Comparison of ENCODE assay signal across 8 cellular contexts in genomic region chr1:202888507-202889360, GRCh38. TPM values are rescaled to one million over a fixed set of nuclear protein-coding genes. Genes with fewer than 3 reads are reported as not detected.
DNase-seq lines count a peak whose midpoint lies in the region; ATAC-seq and TF ChIP-seq lines count a peak whose summit lies in the region.

RABIF (minus strand) TSS chr1:202889149; CDS start chr1:202889098, 51 bp downstream.

- H3K36me3 ChIP-seq in GM06990 (ENCODE audit: control insufficient read depth, insufficient read depth, low read length) (peaks cover 4% of the 10 kb centered on the region; the same call in 1 of the 2 replicates), SK-N-SH (replicated peaks in 1 of 2; ENCODE audit: control insufficient read depth in 1 of 2, insufficient read depth in 2 of 2, low read length in 1 of 2) (peaks cover 20 to 38% of the 10 kb centered on the region in 2 experiments), thoracic aorta (peaks cover 15% of the 10 kb centered on the region)

- H3K4me3 ChIP-seq in GM06990 (replicated peaks; ENCODE audit: low read depth, low read length) (peak within 1 kb of the TSS; percentile 63), SK-N-SH (ENCODE audit: low read depth in 2 of 2, low read length in 1 of 2) (peak within 1 kb of the TSS; percentile 84 to 90), thoracic aorta (peak within 1 kb of the TSS; percentile 88)

- H3K27ac ChIP-seq in SK-N-SH (ENCODE audit: low read depth in 2 of 2, low read length in 1 of 2) (peak within 1 kb of the TSS; percentile 84 to 99), thoracic aorta (peak within 1 kb of the TSS; percentile 74 to 82)

- TF ChIP-seq CTCF in GM06990 (IDR thresholded peaks at IDR 0.05; ENCODE audit: insufficient read depth, low read length, poor library complexity, severe bottlenecking) (peak; percentile 23), SK-N-SH (IDR thresholded peaks at IDR 0.05) (no peak; the same call in 1 of the 2 replicates), omental fat pad (IDR thresholded peaks at IDR 0.05) (no peak), thoracic aorta (IDR thresholded peaks at IDR 0.05) (no peak)

- H3K9ac ChIP-seq in SK-N-SH, result peak within 1 kb of the TSS; percentile 68

- peak; percentile 97 for DNase-seq in GM06990 (ENCODE audit: extremely low read depth, insufficient read length)
- DNase-seq in NCI-H1048 (lab: John Stamatoyannopoulos, UW), result peak; percentile 100
- DNase-seq in SK-N-SH, result peak; percentile 97
- DNase-seq in activated naive CD4-positive, alpha-beta T cell treated with anti-CD3 and anti-CD28 coated beads, Interleukin-2, amount 50 U/mL, for 16 hours, result peak; percentile 98
- DNase-seq in globus pallidus (ENCODE audit: low spot score), result peak; percentile 95
- peak; percentile 86 for DNase-seq in omental fat pad (ENCODE audit: low spot score)
- peak; percentile 85 for DNase-seq in thoracic aorta (ENCODE audit: low spot score)

- no peak for TF ChIP-seq RAD21 in SK-N-SH (IDR thresholded peaks at IDR 0.05; ENCODE audit: low read length)

- H3F3A ChIP-seq in SK-N-SH (replicated peaks; ENCODE audit: insufficient read depth), result peaks cover 40% of the 10 kb centered on the region

- H4K20me1 ChIP-seq in SK-N-SH (ENCODE audit: insufficient read depth), result no peaks in the 10 kb centered on the region

- H3K4me1 ChIP-seq in SK-N-SH (ENCODE audit: control insufficient read depth in 1 of 2, insufficient read depth in 2 of 2, low read depth in 1 of 2, low read length in 1 of 2) (peaks cover 0 to 8% of the 10 kb centered on the region in 2 experiments; a peak in 2 of 4 replicates), thoracic aorta (ENCODE audit: control insufficient read depth in 1 of 2, low read depth in 2 of 2) (peaks cover 6 to 13% of the 10 kb centered on the region in 2 donors)

- H3K9me3 ChIP-seq in SK-N-SH (no peaks in the 10 kb centered on the region), thoracic aorta (no peaks in the 10 kb centered on the region)

- H2AFZ ChIP-seq in SK-N-SH (ENCODE audit: low read depth), result peak within 1 kb of the TSS; percentile 80

- H3K27me3 ChIP-seq in GM06990 (replicated peaks; ENCODE audit: control insufficient read depth, insufficient read depth, low read length) (no peaks in the 10 kb centered on the region), SK-N-SH (ENCODE audit: insufficient read depth) (no peaks in the 10 kb centered on the region), thoracic aorta (replicated peaks; ENCODE audit: insufficient read depth) (no peaks in the 10 kb centered on the region)

- no peak for TF ChIP-seq EP300 in SK-N-SH (IDR thresholded peaks at IDR 0.05; ENCODE audit: borderline replicate concordance in 1 of 2, low read depth in 1 of 2, low read length in 1 of 2)

- H3K4me2 ChIP-seq in SK-N-SH, result peak within 1 kb of the TSS; percentile 81

- POLR2A ChIA-PET in SK-N-SH (lab: Yijun Ruan, JAX), result interaction anchor here (0.8 to 1.2 kb wide), 2 partner anchors 78 to 118 kb away, joined by 4 read pairs; partner anchors contain the start of genes PCAT6 and TMEM183A

- H3K79me2 ChIP-seq in SK-N-SH (ENCODE audit: insufficient read depth), result peaks cover 41% of the 10 kb centered on the region

- ATAC-seq in HG02571 (IDR thresholded peaks at IDR 0.05; ENCODE audit: unreplicated experiment), result peak; percentile 85
- ATAC-seq in omental fat pad (ENCODE audit: low FRiP score), result peak; percentile 99
- ATAC-seq in thoracic aorta (ENCODE audit: insufficient number of reproducible peaks, low FRiP score, low read depth), result peak; percentile 80

- CTCF ChIA-PET in SK-N-SH (lab: Yijun Ruan, JAX), result interaction anchor here (0.7 to 1.0 kb wide), 2 partner anchors 13 to 111 kb away, joined by 3 read pairs; no protein-coding TSS in a partner anchor

- WGBS in SK-N-SH (ENCODE audit: low lambda C conversion rate), result under 1% methylated on average over 34 of the region's 85 CpGs

- no peaks in the 10 kb centered on the region for H3K9me2 ChIP-seq in SK-N-SH

TF ChIP-seq in SK-N-SH, 30 proteins besides CTCF, POLR2A, EP300 and RAD21:
- TF ChIP-seq ELF1 (IDR thresholded peaks at IDR 0.05), result peak; percentile 60; the same call in 1 of the 2 replicates
- TF ChIP-seq POLR2AphosphoS5 (IDR thresholded peaks at IDR 0.05; ENCODE audit: low read depth, low read length), result peak; percentile 98
- TF ChIP-seq PBX3 (IDR thresholded peaks at IDR 0.05), result no peak; the same call in 1 of the 2 replicates
- TF ChIP-seq FOXJ3 (CRISPR knock-in tag; IDR thresholded peaks at IDR 0.05), result no peak
- no peak for TF ChIP-seq GATA2 (CRISPR knock-in tag; IDR thresholded peaks at IDR 0.05)
- peak; percentile 7 for TF ChIP-seq CHD2 (IDR thresholded peaks at IDR 0.05; ENCODE audit: low read length, partially characterized antibody)
- peak; percentile 67 for TF ChIP-seq TAF1 (IDR thresholded peaks at IDR 0.05; ENCODE audit: borderline replicate concordance, low read depth, low read length)
- peak; percentile 56; the same call in 1 of the 2 replicates for TF ChIP-seq SIN3A (IDR thresholded peaks at IDR 0.05; ENCODE audit: borderline replicate concordance, low read depth, low read length)
- no peak for TF ChIP-seq TEAD4 (IDR thresholded peaks at IDR 0.05; ENCODE audit: borderline replicate concordance, insufficient read depth)
- no peak for TF ChIP-seq USF2 (IDR thresholded peaks at IDR 0.05; ENCODE audit: borderline replicate concordance, low read depth, low read length)
- 0 out of 2 replicates have a peak, but pooled peaks have one; percentile 16 for TF ChIP-seq MAX (IDR thresholded peaks at IDR 0.05; ENCODE audit: low read depth)
- peak; percentile 99 for TF ChIP-seq NRF1 (IDR thresholded peaks at IDR 0.05; ENCODE audit: low read depth, low read length)
- 0 out of 2 replicates have a peak, but pooled peaks have one; percentile 18 for TF ChIP-seq RFX5 (IDR thresholded peaks at IDR 0.05; ENCODE audit: low read length)

RNA-seq across cellular contexts. Expression of gene RABIF, which starts in this region (rescaled TPM):
- 10.7 and 11.6 TPM in 2 replicates for polyA plus RNA-seq in SK-N-SH (2012; rRNA removed)
- 14.0 and 14.1 TPM in 2 replicates for polyA plus RNA-seq in SK-N-SH (2012; cell fraction: cytosol; rRNA removed)
- 4.2 and 5.5 TPM in 2 replicates for polyA plus RNA-seq in SK-N-SH (2012; cell fraction: nucleus; rRNA removed)
- 1 to 10 TPM; 4.6 to 7.4 (median 5.3) TPM for total RNA-seq in omental fat pad
- 1 to 10 TPM; 5.0 to 6.0 TPM for total RNA-seq in thoracic aorta

Comparison
In these comparisons a context has a peak if more than half of its experiments do, and no peak if none do; other contexts are left out.
1. Peak in every context shown above with its lines: DNase-seq, ATAC-seq, H3K4me3 ChIP-seq and H3K27ac ChIP-seq.